In the genomic region with DNA sequence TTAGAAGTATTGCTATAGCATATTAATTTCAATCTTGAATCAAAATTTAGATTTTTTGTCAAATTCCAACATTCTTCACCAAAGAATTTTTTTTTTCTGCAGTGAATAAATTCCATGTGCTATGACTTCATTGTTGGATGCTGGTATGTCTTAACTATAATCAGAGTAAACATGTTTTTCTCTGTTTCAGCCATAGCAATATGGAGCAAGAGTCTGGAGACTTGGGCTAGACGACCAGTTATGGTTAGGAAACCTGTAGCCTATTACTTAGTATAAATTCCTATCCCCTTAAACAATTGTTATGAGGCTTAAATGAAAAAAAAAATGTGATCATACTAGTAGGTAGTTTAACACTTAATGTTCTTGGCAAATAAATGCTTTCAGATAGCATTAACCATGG, we compare ENCODE assay signal across 24 cellular contexts.
"Had no signal": no experiment of that assay in that cellular context is flagged by ENCODE, and none has a peak within 500 bp of the region (broad histone marks: within the 10 kb centered on the region; RNA-seq: fewer than 3 reads in every experiment).

No MANE protein-coding gene starts in this region.

- DNase-seq: natural killer cell; occipital lobe; ovary; posterior cingulate gyrus; psoas muscle; right cardiac atrium; right lobe of liver; sigmoid colon; small intestine; stimulated activated CD4-positive, alpha-beta T cell treated with anti-CD3 and anti-CD28 coated beads, Interleukin-15, amount 100 ng/mL, for 24 hours; stimulated activated CD4-positive, alpha-beta T cell treated with anti-CD3 and anti-CD28 coated beads, Interleukin-2, amount 100 ng/mL, for 24 hours; stimulated activated CD4-positive, alpha-beta T cell treated with anti-CD3 and anti-CD28 coated beads, Interleukin-2, amount 100 ng/mL, for 48 hours; stimulated activated CD4-positive, alpha-beta T cell treated with anti-CD3 and anti-CD28 coated beads, Interleukin-4, amount 100 ng/mL, for 24 hours; stimulated activated naive B cell treated with anti-CD40 and anti-IgM and Interleukin-4, amounts not matched to agents 10 μg/mL and 1 μg/mL and 100 μg/mL, for 72 hours; stimulated activated naive CD4-positive, alpha-beta T cell treated with Interleukin-2 at 50 U/mL for 16 hours; stomach; thyroid gland; upper lobe of right lung; uterus had no signal

- H3K36me3 ChIP-seq: neural progenitor cell, ovary, right lobe of liver, sigmoid colon, stomach, thoracic aorta, thyroid gland, tibial nerve, upper lobe of right lung, uterus had no signal

- H3K4me2 ChIP-seq: neural progenitor cell had no signal

- H3K4me3 ChIP-seq: neural progenitor cell, ovary, psoas muscle, right lobe of liver, sigmoid colon, stomach, thoracic aorta, thyroid gland, tibial nerve, upper lobe of right lung, uterus had no signal

- H3K4me1 ChIP-seq: parathyroid adenoma, psoas muscle, right lobe of liver, sigmoid colon, stomach, thyroid gland, tibial nerve, upper lobe of right lung, uterus had no signal

- H2AFZ ChIP-seq: neural progenitor cell, parathyroid adenoma had no signal

- H3K27ac ChIP-seq: neural progenitor cell, ovary, parathyroid adenoma, psoas muscle, right lobe of liver, sigmoid colon, stomach, thoracic aorta, thyroid gland, tibial nerve, upper lobe of right lung, uterus had no signal

- H3K79me2 ChIP-seq: parathyroid adenoma had no signal

- H3K27me3 ChIP-seq: neural progenitor cell, ovary, right lobe of liver, thyroid gland, tibial nerve, upper lobe of right lung, uterus had no signal

- ATAC-seq: natural killer cell; psoas muscle; right cardiac atrium; right lobe of liver; stimulated activated effector memory CD8-positive, alpha-beta T cell treated with anti-CD3 and anti-CD28 coated beads, Interleukin-12 subunit alpha, Interleukin-12 subunit beta, amount 100 ng/mL, for 72 hours; stimulated activated naive B cell treated with anti-CD40 and anti-IgM and Interleukin-4, amounts not matched to agents 10 μg/mL and 1 μg/mL and 100 μg/mL, for 72 hours; upper lobe of right lung had no signal

- H3K9me3 ChIP-seq: ovary, psoas muscle, right lobe of liver, sigmoid colon, thoracic aorta, thyroid gland, tibial nerve, upper lobe of right lung, uterus had no signal

- H3K9ac ChIP-seq: neural progenitor cell, parathyroid adenoma had no signal
